Comparison of ENCODE assay signal across 8 cellular contexts in genomic region chr11:14905104-14906033, GRCh38. TPM values are rescaled to one million over a fixed set of nuclear protein-coding genes. Genes with fewer than 3 reads are reported as not detected.
DNase-seq lines count a peak whose midpoint lies in the region; ATAC-seq and TF ChIP-seq lines count a peak whose summit lies in the region.

No MANE protein-coding gene starts in this region.

- H3K4me1 ChIP-seq in SK-N-SH (ENCODE audit: control insufficient read depth in 1 of 2, insufficient read depth in 2 of 2, low read depth in 1 of 2, low read length in 1 of 2), result peaks cover 0 to 3% of the 10 kb centered on the region in 2 experiments; a peak in 2 of 4 replicates

- H3K9me3 ChIP-seq in SK-N-SH, result no peaks in the 10 kb centered on the region

- no peaks in the 10 kb centered on the region; the same call in 1 of the 2 replicates for H3K27me3 ChIP-seq in SK-N-SH (ENCODE audit: insufficient read depth)

- peak overlapping the region in 1 of 2 experiments; percentile 23; a peak in 1 of 4 replicates for H3K4me3 ChIP-seq in SK-N-SH (ENCODE audit: low read depth in 2 of 2, low read length in 1 of 2)
- peak overlapping the region; percentile 63 for H3K4me3 ChIP-seq in choroid plexus epithelial cell (ENCODE audit: low read depth, low read length)

- no peak overlapping the region for H3K9ac ChIP-seq in SK-N-SH

- no peak overlapping the region for H2AFZ ChIP-seq in SK-N-SH (ENCODE audit: low read depth)

- H3K36me3 ChIP-seq in SK-N-SH (replicated peaks in 1 of 2; ENCODE audit: control insufficient read depth in 1 of 2, insufficient read depth in 2 of 2, low read length in 1 of 2), result no peaks in the 10 kb centered on the region

- DNase-seq in SK-N-SH (peak; percentile 27), choroid plexus epithelial cell (ENCODE audit: low read depth) (peak; percentile 55), medulla oblongata (ENCODE audit: extremely low spot score) (peak; percentile 11), NCI-H526 treated with DMSO at 0.1 percent for 48 hours (lab: John Stamatoyannopoulos, UW) (no peak)
- peak; percentile 28 to 58 (median 53) for DNase-seq in activated CD4-positive, CD25-positive, alpha-beta regulatory T cell (lab: John Stamatoyannopoulos, UW)
- DNase-seq in stimulated activated CD8-positive, alpha-beta memory T cell treated with anti-CD3 and anti-CD28 coated beads, Interleukin-4, amount 100 ng/mL, for 24 hours (ENCODE audit: low read depth), result peak; percentile 42

- ATAC-seq in SK-N-SH treated with all-trans-retinoic acid at 6 μM for 48 hours (no peak), HG03196 (IDR thresholded peaks at IDR 0.05; ENCODE audit: unreplicated experiment) (peak; percentile 74)

- H4K20me1 ChIP-seq in SK-N-SH (ENCODE audit: insufficient read depth), result no peaks in the 10 kb centered on the region

- TF ChIP-seq CTCF in SK-N-SH (IDR thresholded peaks at IDR 0.05) (no peak), choroid plexus epithelial cell (conservative IDR thresholded peaks at IDR 0.05; ENCODE audit: low read depth, low read length) (peak; percentile 62)

- POLR2A ChIA-PET in SK-N-SH (lab: Yijun Ruan, JAX), result no interaction called here

- CTCF ChIA-PET in SK-N-SH (lab: Yijun Ruan, JAX), result interaction anchor here (0.8 to 9.0 kb wide), 4 partner anchors 17 to 170 kb away, joined by 3 to 198 read pairs (median 24); partner anchors contain the start of gene CALCB

- no peak for TF ChIP-seq EP300 in SK-N-SH (IDR thresholded peaks at IDR 0.05; ENCODE audit: borderline replicate concordance in 1 of 2, low read depth in 1 of 2, low read length in 1 of 2)

- TF ChIP-seq RAD21 in SK-N-SH (IDR thresholded peaks at IDR 0.05; ENCODE audit: low read length), result no peak

- no peaks in the 10 kb centered on the region for H3K9me2 ChIP-seq in SK-N-SH

- H3K27ac ChIP-seq in SK-N-SH (ENCODE audit: low read depth in 2 of 2, low read length in 1 of 2), result no peak overlapping the region

- no peaks in the 10 kb centered on the region for H3K79me2 ChIP-seq in SK-N-SH (ENCODE audit: insufficient read depth)

- WGBS in SK-N-SH (ENCODE audit: low lambda C conversion rate), result 85% methylated on average over 44 of the region's 58 CpGs

- H3K4me2 ChIP-seq in SK-N-SH, result no peak overlapping the region

- peaks cover 8% of the 10 kb centered on the region for H3F3A ChIP-seq in SK-N-SH (replicated peaks; ENCODE audit: insufficient read depth)

TF ChIP-seq in SK-N-SH, 30 proteins besides CTCF, POLR2A, EP300 and RAD21 (continues in another document):
- TF ChIP-seq RFX5 (IDR thresholded peaks at IDR 0.05; ENCODE audit: low read length) (no peak), RCOR1 (IDR thresholded peaks at IDR 0.05; ENCODE audit: low read length) (no peak), POLR2AphosphoS5 (IDR thresholded peaks at IDR 0.05; ENCODE audit: low read depth, low read length) (no peak), ZBTB33 (IDR thresholded peaks at IDR 0.05; ENCODE audit: borderline replicate concordance, low read depth) (no peak), GATA2 (CRISPR knock-in tag; IDR thresholded peaks at IDR 0.05) (no peak), YY1 (IDR thresholded peaks at IDR 0.05; ENCODE audit: low read depth) (no peak), TEAD4 (IDR thresholded peaks at IDR 0.05; ENCODE audit: borderline replicate concordance, insufficient read depth) (no peak), NRF1 (IDR thresholded peaks at IDR 0.05; ENCODE audit: low read depth, low read length) (no peak), JUND (IDR thresholded peaks at IDR 0.05) (no peak), ELF1 (IDR thresholded peaks at IDR 0.05) (no peak), MAX (IDR thresholded peaks at IDR 0.05; ENCODE audit: low read depth) (no peak), SIN3A (IDR thresholded peaks at IDR 0.05; ENCODE audit: borderline replicate concordance, low read depth, low read length) (no peak), NFIC (IDR thresholded peaks at IDR 0.05; ENCODE audit: borderline replicate concordance) (no peak), SMC3 (IDR thresholded peaks at IDR 0.05; ENCODE audit: low read depth, low read length) (no peak), FOXM1 (IDR thresholded peaks at IDR 0.05; ENCODE audit: low read depth) (no peak)
- TF ChIP-seq, protein P1, sequence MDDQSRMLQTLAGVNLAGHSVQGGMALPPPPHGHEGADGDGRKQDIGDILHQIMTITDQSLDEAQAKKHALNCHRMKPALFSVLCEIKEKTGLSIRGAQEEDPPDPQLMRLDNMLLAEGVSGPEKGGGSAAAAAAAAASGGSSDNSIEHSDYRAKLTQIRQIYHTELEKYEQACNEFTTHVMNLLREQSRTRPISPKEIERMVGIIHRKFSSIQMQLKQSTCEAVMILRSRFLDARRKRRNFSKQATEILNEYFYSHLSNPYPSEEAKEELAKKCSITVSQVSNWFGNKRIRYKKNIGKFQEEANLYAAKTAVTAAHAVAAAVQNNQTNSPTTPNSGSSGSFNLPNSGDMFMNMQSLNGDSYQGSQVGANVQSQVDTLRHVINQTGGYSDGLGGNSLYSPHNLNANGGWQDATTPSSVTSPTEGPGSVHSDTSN (IDR thresholded peaks at IDR 0.05), result no peak

TF ChIP-seq in SK-N-SH treated with all-trans-retinoic acid at 6 μM for 48 hours, 23 proteins besides CTCF, POLR2A, EP300 and RAD21:
- TF ChIP-seq ZC3H10 (CRISPR knock-in tag; IDR thresholded peaks at IDR 0.05), result no peak
- TF ChIP-seq RARB (CRISPR knock-in tag; IDR thresholded peaks at IDR 0.05), result no peak
- no peak for TF ChIP-seq ARNTL (CRISPR knock-in tag; IDR thresholded peaks at IDR 0.05; ENCODE audit: borderline replicate concordance, low read depth)
- TF ChIP-seq OSR1 (CRISPR knock-in tag; IDR thresholded peaks at IDR 0.05), result no peak
- no peak for TF ChIP-seq TOX (CRISPR knock-in tag; IDR thresholded peaks at IDR 0.05; ENCODE audit: borderline replicate concordance)
- no peak for TF ChIP-seq GLIS3 (CRISPR knock-in tag; IDR thresholded peaks at IDR 0.05)
- TF ChIP-seq ZNF70 (CRISPR knock-in tag; IDR thresholded peaks at IDR 0.05), result no peak
- no peak for TF ChIP-seq TCF4 (CRISPR knock-in tag; IDR thresholded peaks at IDR 0.05; ENCODE audit: borderline replicate concordance)
- TF ChIP-seq ZFP3 (CRISPR knock-in tag; IDR thresholded peaks at IDR 0.05), result no peak
- no peak for TF ChIP-seq ZNF8 (CRISPR knock-in tag; IDR thresholded peaks at IDR 0.05)
- no peak for TF ChIP-seq CSRNP3 (CRISPR knock-in tag; IDR thresholded peaks at IDR 0.05)
- TF ChIP-seq PPARA (CRISPR knock-in tag; IDR thresholded peaks at IDR 0.05; ENCODE audit: borderline replicate concordance), result no peak
- TF ChIP-seq PATZ1 (CRISPR knock-in tag; IDR thresholded peaks at IDR 0.05; ENCODE audit: borderline replicate concordance), result no peak
- TF ChIP-seq ESRRG (CRISPR knock-in tag; IDR thresholded peaks at IDR 0.05), result no peak
- TF ChIP-seq ISL1 (CRISPR knock-in tag; IDR thresholded peaks at IDR 0.05), result no peak
- no peak for TF ChIP-seq BACH2 (CRISPR knock-in tag; IDR thresholded peaks at IDR 0.05; ENCODE audit: borderline replicate concordance)

RNA-seq across cellular contexts. Expression of gene CYP2R1, which starts 13.3 kb away (rescaled TPM):
- polyA plus RNA-seq in SK-N-SH (2012; rRNA removed), result 9.3 and 10.9 TPM in 2 replicates
- 6.9 and 7.9 TPM in 2 replicates for polyA plus RNA-seq in SK-N-SH (2012; cell fraction: cytosol; rRNA removed)
- polyA plus RNA-seq in SK-N-SH (2012; cell fraction: nucleus; rRNA removed), result 33.4 and 40.1 TPM in 2 replicates
